ENCODE assay signal across 25 cellular contexts in genomic region chr18:6652098-6652497, GRCh38.
DNase-seq lines count a peak whose midpoint lies in the region; ATAC-seq and TF ChIP-seq lines count a peak whose summit lies in the region.
"Had no signal": no experiment of that assay in that cellular context is flagged by ENCODE, and none has a peak within 500 bp of the region (broad histone marks: within the 10 kb centered on the region; RNA-seq: fewer than 3 reads in every experiment).

No MANE protein-coding gene starts in this region.

- H3K4me3 Mint-ChIP-seq in WTC11, result no peak overlapping the region
- H3K4me3 Mint-ChIP-seq: CD14-positive monocyte; CD4-positive, alpha-beta T cell; CD8-positive, alpha-beta memory T cell; HFFc6 had no signal

- H3K27ac ChIP-seq in mammary epithelial cell (ENCODE audit: insufficient read depth, low read depth, low read length) (no peak overlapping the region), breast epithelium (no peak overlapping the region), foreskin keratinocyte (no peak overlapping the region), prostate gland (no peak overlapping the region)
- H3K27ac ChIP-seq: A549; BLaER1 treated with 17β-estradiol and CSF1 and Interleukin-3, amounts not matched to agents 10 nM and 100 nM had no signal

- H3K4me3 ChIP-seq in mammary epithelial cell (replicated peaks in 1 of 3; ENCODE audit: insufficient read depth in 1 of 3, low read depth in 2 of 3, low read length in 3 of 3), result no peak overlapping the region
- H3K4me3 ChIP-seq in breast epithelium, result no peak overlapping the region
- H3K4me3 ChIP-seq in epithelial cell of esophagus (ENCODE audit: low read length), result no peak overlapping the region
- no peak overlapping the region for H3K4me3 ChIP-seq in prostate gland
- H3K4me3 ChIP-seq: A549; BLaER1 treated with 17β-estradiol and CSF1 and Interleukin-3, amounts not matched to agents 10 nM and 100 nM; GM12878; HAP-1 had no signal

- H3K36me3 ChIP-seq in mammary epithelial cell (ENCODE audit: insufficient read depth, low read length) (no peaks in the 10 kb centered on the region), breast epithelium (no peaks in the 10 kb centered on the region), prostate gland (no peaks in the 10 kb centered on the region)
- H3K36me3 ChIP-seq: BE2C; BLaER1 treated with 17β-estradiol and CSF1 and Interleukin-3, amounts not matched to agents 10 nM and 100 nM; HAP-1 had no signal

- H3K27me3 Mint-ChIP-seq in WTC11 (ENCODE audit: low read depth), result no peaks in the 10 kb centered on the region; the same call in 1 of the 2 replicates
- H3K27me3 Mint-ChIP-seq: CD4-positive, alpha-beta T cell had no signal

- POLR2A ChIA-PET in WTC11 (lab: Charles Lee), result no interaction called here

- TF ChIP-seq CTCF in mammary epithelial cell (conservative IDR thresholded peaks at IDR 0.05 in 1 of 2, IDR thresholded peaks at IDR 0.05 in 1 of 2; ENCODE audit: extremely low read depth in 1 of 2, insufficient read depth in 1 of 2, low read depth in 1 of 2, low read length in 2 of 2) (no peak), breast epithelium (IDR thresholded peaks at IDR 0.05) (no peak), epithelial cell of esophagus (IDR thresholded peaks at IDR 0.05; ENCODE audit: insufficient read depth, low read depth, low read length, missing control alignments) (no peak), foreskin keratinocyte (conservative IDR thresholded peaks at IDR 0.05) (no peak), prostate gland (IDR thresholded peaks at IDR 0.05) (no peak), WTC11 (IDR thresholded peaks at IDR 0.05) (no peak)

- H3K9ac ChIP-seq in mammary epithelial cell (ENCODE audit: insufficient read depth, low read length), result no peak overlapping the region
- H3K9ac ChIP-seq: BLaER1 treated with 17β-estradiol and CSF1 and Interleukin-3, amounts not matched to agents 10 nM and 100 nM had no signal

- H3K36me3 Mint-ChIP-seq in WTC11, result peaks cover 4% of the 10 kb centered on the region; the same call in 1 of the 2 replicates
- H3K36me3 Mint-ChIP-seq: CD14-positive monocyte; CD8-positive, alpha-beta memory T cell had no signal

- CTCF ChIA-PET in mammary epithelial cell (lab: Charles Lee; ENCODE audit: low non-redundant PET) (no interaction called here), WTC11 (lab: Charles Lee) (no interaction called here)

- H2AFZ ChIP-seq in mammary epithelial cell (ENCODE audit: low read depth, low read length), result no peak overlapping the region

- no peak overlapping the region for H3K4me2 ChIP-seq in mammary epithelial cell (ENCODE audit: insufficient read depth, low read depth, low read length)
- H3K4me2 ChIP-seq: A549; BLaER1 treated with 17β-estradiol and CSF1 and Interleukin-3, amounts not matched to agents 10 nM and 100 nM had no signal

- no peak for TF ChIP-seq POLR2A in breast epithelium (IDR thresholded peaks at IDR 0.05)
- no peak for TF ChIP-seq POLR2A in prostate gland (IDR thresholded peaks at IDR 0.05)

- DNase-seq in mammary epithelial cell, result peak; percentile 35
- no peak for DNase-seq in breast epithelium (ENCODE audit: low spot score in 2 of 2)
- DNase-seq in epithelial cell of esophagus (ENCODE audit: low read depth), result peak; percentile 11
- DNase-seq in foreskin keratinocyte, result peak; percentile 51 to 76
- DNase-seq in prostate gland (ENCODE audit: low spot score), result peak; percentile 33
- DNase-seq in RPMI8226, result no peak
- no peak for DNase-seq in WTC11 (ENCODE audit: low spot score)
- DNase-seq: 8988T; ACHN; AML-193; BE2C; CD4-positive, alpha-beta T cell; CD8-positive, alpha-beta memory T cell; DMS 273 treated with DMSO at 0.1 percent for 48 hours; DMS79; EL; GDM1; GOT3; HFFc6 had no signal

- H3K4me1 Mint-ChIP-seq in WTC11, result peaks cover 14% of the 10 kb centered on the region
- H3K4me1 Mint-ChIP-seq: CD14-positive monocyte; CD8-positive, alpha-beta memory T cell had no signal

- no peaks in the 10 kb centered on the region for H4K20me1 ChIP-seq in mammary epithelial cell (ENCODE audit: insufficient read depth, low read length)
- H4K20me1 ChIP-seq: BLaER1 treated with 17β-estradiol and CSF1 and Interleukin-3, amounts not matched to agents 10 nM and 100 nM had no signal

- H3K4me1 ChIP-seq in mammary epithelial cell (ENCODE audit: insufficient read depth, low read length) (no peaks in the 10 kb centered on the region), breast epithelium (no peaks in the 10 kb centered on the region), foreskin keratinocyte (no peaks in the 10 kb centered on the region), prostate gland (replicated peaks) (no peaks in the 10 kb centered on the region)
- H3K4me1 ChIP-seq: A549; BE2C; BLaER1 treated with 17β-estradiol and CSF1 and Interleukin-3, amounts not matched to agents 10 nM and 100 nM; HAP-1 had no signal

- dilution Hi-C loops in mammary epithelial cell (cut with HindIII; ENCODE audit: low sequenced_read_pairs), result no loop called here

- no peaks in the 10 kb centered on the region for H3K79me2 ChIP-seq in mammary epithelial cell (ENCODE audit: insufficient read depth, low read length)

- no peak overlapping the region for H3K27ac Mint-ChIP-seq in WTC11
- H3K27ac Mint-ChIP-seq: CD14-positive monocyte; CD4-positive, alpha-beta T cell; CD8-positive, alpha-beta memory T cell; HFFc6 had no signal

- no TSS peak for BruUV-seq in mammary epithelial cell (replicated peaks; lab: Mats Ljungman, UMichigan)

- in situ Hi-C loops in mammary epithelial cell (cut with MboI; ENCODE audit: low sequenced_read_pairs in 2 of 2), result no loop called here

- H3K9me3 ChIP-seq in mammary epithelial cell (replicated peaks; ENCODE audit: insufficient read depth, low read length) (no peaks in the 10 kb centered on the region), breast epithelium (no peaks in the 10 kb centered on the region), prostate gland (no peaks in the 10 kb centered on the region)
- H3K9me3 ChIP-seq: A549, BE2C, HAP-1 had no signal

- H3K9me3 Mint-ChIP-seq in WTC11, result peaks cover 7% of the 10 kb centered on the region

- ATAC-seq in foreskin keratinocyte (peak; percentile 47), GM19035 (IDR thresholded peaks at IDR 0.05; ENCODE audit: unreplicated experiment) (no peak), WTC11 (no peak)
- ATAC-seq: A549, GM12878 had no signal

- H3K27me3 ChIP-seq in mammary epithelial cell (ENCODE audit: insufficient read depth, low read length) (no peaks in the 10 kb centered on the region), breast epithelium (no peaks in the 10 kb centered on the region), foreskin keratinocyte (no peaks in the 10 kb centered on the region), prostate gland (replicated peaks; ENCODE audit: insufficient read depth) (no peaks in the 10 kb centered on the region)
- H3K27me3 ChIP-seq: BE2C; BLaER1 treated with 17β-estradiol and CSF1 and Interleukin-3, amounts not matched to agents 10 nM and 100 nM had no signal

- intact Hi-C loops in mammary epithelial cell (cut with micrococcal nuclease) (no loop called here), breast epithelium (cut with DNase I; ENCODE audit: low total_unique reads) (no loop called here), prostate gland (cut with DNase I) (no loop called here)

TF ChIP-seq in WTC11, 78 proteins besides CTCF, POLR2A, EP300 and RAD21 (continues in another document):
- no peak for TF ChIP-seq JUN (CRISPR knock-in tag; IDR thresholded peaks at IDR 0.05)
- no peak for TF ChIP-seq ETV6 (CRISPR knock-in tag; IDR thresholded peaks at IDR 0.05)
- no peak for TF ChIP-seq ZNF425 (CRISPR knock-in tag; conservative IDR thresholded peaks at IDR 0.05)
- no peak for TF ChIP-seq ZNF219 (CRISPR knock-in tag; IDR thresholded peaks at IDR 0.05; ENCODE audit: borderline replicate concordance)
- TF ChIP-seq ZMAT4 (CRISPR knock-in tag; IDR thresholded peaks at IDR 0.05), result no peak
- TF ChIP-seq E2F4 (CRISPR knock-in tag; IDR thresholded peaks at IDR 0.05; ENCODE audit: borderline replicate concordance, low read depth), result no peak
- TF ChIP-seq MLX (CRISPR knock-in tag; IDR thresholded peaks at IDR 0.05), result no peak
- TF ChIP-seq ELF4 (CRISPR knock-in tag; IDR thresholded peaks at IDR 0.05; ENCODE audit: low read depth), result no peak

Comparison
In these comparisons a context has a peak if more than half of its experiments do, and no peak if none do; other contexts are left out.
1. DNase-seq: peak in mammary epithelial cell (single experiment), epithelial cell of esophagus (single experiment), foreskin keratinocyte (2 of 2) and prostate gland (single experiment); none in breast epithelium (0 of 2), RPMI8226 (single experiment) and WTC11 (single experiment).